ENCODE assay signal across 24 cellular contexts in the genomic region with DNA sequence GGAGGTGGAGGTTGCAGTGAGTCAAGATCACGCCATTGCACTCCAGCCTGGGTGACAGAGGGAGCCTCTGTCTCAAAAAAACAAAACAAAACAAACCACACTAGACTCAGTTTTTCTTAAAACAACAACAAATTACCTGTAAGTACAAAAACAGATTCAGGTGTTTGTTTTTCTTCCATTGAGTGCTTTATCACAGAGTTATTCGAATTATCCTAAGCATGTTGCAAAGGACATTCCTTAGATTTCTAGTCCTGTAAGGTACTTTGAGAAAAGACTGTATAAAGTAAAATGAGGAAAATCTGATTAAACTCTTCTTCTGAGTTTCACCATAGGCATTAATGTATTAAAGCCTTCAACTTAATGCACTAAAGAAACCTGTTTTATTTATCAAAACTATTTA.
"Had no signal": no experiment of that assay in that cellular context is flagged by ENCODE, and none has a peak within 500 bp of the region (broad histone marks: within the 10 kb centered on the region; RNA-seq: fewer than 3 reads in every experiment).

No MANE protein-coding gene starts in this region.

- H3K4me1 ChIP-seq: prostate gland had no signal

- H3K9me3 ChIP-seq: neutrophil, pancreas, prostate gland, right lobe of liver, sigmoid colon, stomach, thoracic aorta, thyroid gland, tibial nerve, upper lobe of left lung, vagina had no signal

- H3K9me3 Mint-ChIP-seq: natural killer cell treated with Interleukin-12 subunit alpha and Interleukin-12 subunit beta and Interleukin-15 and Interleukin-18, amount 100 ng/mL, for 72 hours; stimulated activated effector memory CD8-positive, alpha-beta T cell treated with anti-CD3 and anti-CD28 coated beads, Interleukin-12 subunit alpha, Interleukin-12 subunit beta, amount 100 ng/mL, for 72 hours; stimulated activated naive B cell treated with anti-CD40 and anti-IgM and Interleukin-4, amounts not matched to agents 10 μg/mL and 1 μg/mL and 100 μg/mL, for 72 hours; stimulated activated naive CD8-positive, alpha-beta T cell treated with anti-CD3 and anti-CD28 coated beads, Interleukin-15, Interleukin-2, amounts not matched to agents 100 ng/mL and 50 ng/mL, for 24 hours had no signal

- H3K27ac Mint-ChIP-seq: natural killer cell treated with Interleukin-12 subunit alpha and Interleukin-12 subunit beta and Interleukin-15 and Interleukin-18, amount 100 ng/mL, for 72 hours; stimulated activated effector memory CD8-positive, alpha-beta T cell treated with anti-CD3 and anti-CD28 coated beads, Interleukin-12 subunit alpha, Interleukin-12 subunit beta, amount 100 ng/mL, for 72 hours; stimulated activated naive B cell treated with anti-CD40 and anti-IgM and Interleukin-4, amounts not matched to agents 10 μg/mL and 1 μg/mL and 100 μg/mL, for 72 hours; stimulated activated naive CD8-positive, alpha-beta T cell treated with anti-CD3 and anti-CD28 coated beads, Interleukin-15, Interleukin-2, amounts not matched to agents 100 ng/mL and 50 ng/mL, for 24 hours had no signal

- H3K27me3 Mint-ChIP-seq: natural killer cell treated with Interleukin-12 subunit alpha and Interleukin-12 subunit beta and Interleukin-15 and Interleukin-18, amount 100 ng/mL, for 72 hours; stimulated activated naive B cell treated with anti-CD40 and anti-IgM and Interleukin-4, amounts not matched to agents 10 μg/mL and 1 μg/mL and 100 μg/mL, for 72 hours; stimulated activated naive CD8-positive, alpha-beta T cell treated with anti-CD3 and anti-CD28 coated beads, Interleukin-15, Interleukin-2, amounts not matched to agents 100 ng/mL and 50 ng/mL, for 24 hours had no signal

- H3K27ac ChIP-seq: neutrophil, pancreas, prostate gland, right lobe of liver, sigmoid colon, stomach, thoracic aorta, tibial nerve, upper lobe of left lung, vagina had no signal

- H3K4me3 ChIP-seq: pancreas, prostate gland, right lobe of liver, sigmoid colon, stomach, thoracic aorta, thyroid gland, tibial nerve, upper lobe of left lung, vagina had no signal

- H3K27me3 ChIP-seq: neutrophil, pancreas, right lobe of liver, sigmoid colon, stomach, thyroid gland, tibial nerve, upper lobe of left lung, vagina had no signal

- DNase-seq: nephron progenitor cell; nucleus accumbens; pancreas; right cardiac atrium; right lobe of liver; sigmoid colon; small intestine; stimulated activated CD4-positive, alpha-beta T cell treated with anti-CD3 and anti-CD28 coated beads, Interleukin-15, amount 100 ng/mL, for 24 hours; stimulated activated CD4-positive, alpha-beta T cell treated with anti-CD3 and anti-CD28 coated beads, Interleukin-2, amount 100 ng/mL, for 24 hours; stimulated activated CD4-positive, alpha-beta T cell treated with anti-CD3 and anti-CD28 coated beads, Interleukin-2, amount 100 ng/mL, for 48 hours; stimulated activated CD4-positive, alpha-beta T cell treated with anti-CD3 and anti-CD28 coated beads, Interleukin-4, amount 100 ng/mL, for 24 hours; stimulated activated naive B cell treated with anti-CD40 and anti-IgM and Interleukin-4, amounts not matched to agents 10 μg/mL and 1 μg/mL and 100 μg/mL, for 72 hours; stimulated activated naive CD4-positive, alpha-beta T cell treated with Interleukin-2 at 50 U/mL for 16 hours; stomach had no signal

- ATAC-seq: natural killer cell treated with Interleukin-12 subunit alpha and Interleukin-12 subunit beta and Interleukin-15 and Interleukin-18, amount 100 ng/mL, for 72 hours; pancreas; right cardiac atrium; right lobe of liver; stimulated activated effector memory CD8-positive, alpha-beta T cell treated with anti-CD3 and anti-CD28 coated beads, Interleukin-12 subunit alpha, Interleukin-12 subunit beta, amount 100 ng/mL, for 72 hours; stimulated activated naive B cell treated with anti-CD40 and anti-IgM and Interleukin-4, amounts not matched to agents 10 μg/mL and 1 μg/mL and 100 μg/mL, for 72 hours had no signal

- H3K36me3 Mint-ChIP-seq: natural killer cell treated with Interleukin-12 subunit alpha and Interleukin-12 subunit beta and Interleukin-15 and Interleukin-18, amount 100 ng/mL, for 72 hours had no signal

- H3K4me3 Mint-ChIP-seq: natural killer cell treated with Interleukin-12 subunit alpha and Interleukin-12 subunit beta and Interleukin-15 and Interleukin-18, amount 100 ng/mL, for 72 hours; nephron progenitor cell; stimulated activated effector memory CD8-positive, alpha-beta T cell treated with anti-CD3 and anti-CD28 coated beads, Interleukin-12 subunit alpha, Interleukin-12 subunit beta, amount 100 ng/mL, for 72 hours; stimulated activated naive B cell treated with anti-CD40 and anti-IgM and Interleukin-4, amounts not matched to agents 10 μg/mL and 1 μg/mL and 100 μg/mL, for 72 hours; stimulated activated naive CD8-positive, alpha-beta T cell treated with anti-CD3 and anti-CD28 coated beads, Interleukin-15, Interleukin-2, amounts not matched to agents 100 ng/mL and 50 ng/mL, for 24 hours had no signal

- H3K36me3 ChIP-seq: neutrophil, pancreas, prostate gland, right lobe of liver, sigmoid colon, thoracic aorta, thyroid gland, upper lobe of left lung had no signal
